In the genomic region with DNA sequence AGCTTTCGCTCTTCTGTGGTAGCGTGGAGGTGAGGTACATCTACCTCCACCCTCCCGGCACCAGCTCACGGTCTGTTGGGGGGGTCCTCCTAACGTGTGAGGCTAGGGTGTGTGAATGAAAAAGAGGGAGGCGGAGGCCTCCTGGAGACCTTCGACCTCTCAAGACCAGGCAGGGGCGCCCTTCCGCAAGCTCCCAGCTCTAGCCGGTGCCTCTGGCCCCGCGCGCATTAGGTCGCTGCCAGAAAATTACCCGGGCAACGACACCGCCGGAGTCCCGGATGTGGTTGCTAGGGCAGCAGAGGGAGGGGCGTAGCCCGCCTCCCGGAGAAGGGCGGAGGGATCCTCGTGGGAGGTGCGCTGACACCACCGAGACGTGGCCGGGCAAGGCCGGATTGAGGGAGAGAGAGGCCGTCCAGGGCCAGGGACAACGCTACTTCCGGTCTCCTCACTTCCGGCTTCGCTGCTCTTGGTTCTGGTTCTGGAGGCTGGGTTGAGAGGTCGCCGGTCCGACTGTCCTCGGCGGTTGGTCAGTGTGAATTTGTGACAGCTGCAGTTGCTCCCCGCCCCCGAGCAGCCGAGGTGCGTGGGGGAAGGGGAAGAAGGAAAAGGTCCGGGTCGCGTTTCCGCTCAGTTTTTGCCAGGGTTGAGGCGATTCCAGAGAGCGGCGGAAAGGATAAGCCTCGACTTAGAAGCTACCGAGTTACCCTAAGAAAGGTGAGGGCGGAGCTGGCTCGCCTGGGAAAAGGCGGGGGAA, we compare ENCODE assay signal across 8 cellular contexts. TPM values are rescaled to one million over a fixed set of nuclear protein-coding genes. Genes with fewer than 3 reads are reported as not detected.
DNase-seq lines count a peak whose midpoint lies in the region; ATAC-seq and TF ChIP-seq lines count a peak whose summit lies in the region.

A gene with protein sequence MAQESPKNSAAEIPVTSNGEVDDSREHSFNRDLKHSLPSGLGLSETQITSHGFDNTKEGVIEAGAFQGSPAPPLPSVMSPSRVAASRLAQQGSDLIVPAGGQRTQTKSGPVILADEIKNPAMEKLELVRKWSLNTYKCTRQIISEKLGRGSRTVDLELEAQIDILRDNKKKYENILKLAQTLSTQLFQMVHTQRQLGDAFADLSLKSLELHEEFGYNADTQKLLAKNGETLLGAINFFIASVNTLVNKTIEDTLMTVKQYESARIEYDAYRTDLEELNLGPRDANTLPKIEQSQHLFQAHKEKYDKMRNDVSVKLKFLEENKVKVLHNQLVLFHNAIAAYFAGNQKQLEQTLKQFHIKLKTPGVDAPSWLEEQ (plus strand): TSS at position 442 of the 754 bp plus-strand sequence. CDS start 49,680 bp downstream, outside the sequence.
A gene (minus strand): TSS at position 218 of the 754 bp plus-strand sequence. CDS start 8,726 bp downstream, outside the sequence.

- WGBS in ovary, 3 donors, result 0 to 1% (median 0%) methylated on average over 44 to 55 of the region's 55 CpGs

- TF ChIP-seq EP300 in ovary (IDR thresholded peaks at IDR 0.05), result peak; percentile 23

- H3K9me3 ChIP-seq in ovary (no peaks in the 10 kb centered on the region), tibial artery (no peaks in the 10 kb centered on the region)

- peak within 1 kb of the TSS; percentile 70 to 81 for H3K27ac ChIP-seq in ovary
- H3K27ac ChIP-seq in tibial artery, result peak within 1 kb of the TSS; percentile 89 to 96

- peaks cover 16% of the 10 kb centered on the region for H3K27me3 Mint-ChIP-seq in activated naive CD8-positive, alpha-beta T cell treated with anti-CD3 and anti-CD28 coated beads for 36 hours

- H3K36me3 ChIP-seq in ovary, result no peaks in the 10 kb centered on the region
- H3K36me3 ChIP-seq in tibial artery, result no peaks in the 10 kb centered on the region

- H3K4me3 Mint-ChIP-seq in activated naive CD8-positive, alpha-beta T cell treated with anti-CD3 and anti-CD28 coated beads for 36 hours, result peak within 1 kb of the TSS; percentile 99

- TF ChIP-seq POLR2A in GM10847 (IDR thresholded peaks at IDR 0.05; ENCODE audit: extremely low read depth, insufficient read length) (peak; percentile 52), ovary (IDR thresholded peaks at IDR 0.05) (peak; percentile 23)

- H3K9me3 Mint-ChIP-seq in activated naive CD8-positive, alpha-beta T cell treated with anti-CD3 and anti-CD28 coated beads for 36 hours, result no peaks in the 10 kb centered on the region

- H3K27ac Mint-ChIP-seq in activated naive CD8-positive, alpha-beta T cell treated with anti-CD3 and anti-CD28 coated beads for 36 hours, result peak within 1 kb of the TSS; percentile 84

- DNase-seq in NCI-H1092 (lab: John Stamatoyannopoulos, UW), result peak; percentile 96
- peak; percentile 96 for DNase-seq in activated naive CD8-positive, alpha-beta T cell treated with anti-CD3 and anti-CD28 coated beads for 36 hours
- DNase-seq in Right ventricle myocardium inferior (ENCODE audit: missing footprints), result peak; percentile 99
- DNase-seq in ovary, result peak; percentile 98 to 99 (median 98)
- DNase-seq in tibial artery, result peak; percentile 97 to 99

- peaks cover 34% of the 10 kb centered on the region for H3K4me1 Mint-ChIP-seq in activated naive CD8-positive, alpha-beta T cell treated with anti-CD3 and anti-CD28 coated beads for 36 hours

- H3K27me3 ChIP-seq in ovary (no peaks in the 10 kb centered on the region), tibial artery (no peaks in the 10 kb centered on the region)

- H3K4me3 ChIP-seq in ovary (peak within 1 kb of the TSS; percentile 74), tibial artery (peak within 1 kb of the TSS; percentile 65 to 79)

- peaks cover 4% of the 10 kb centered on the region for H3K4me1 ChIP-seq in ovary (ENCODE audit: insufficient read depth)
- peaks cover 0 to 46% (median 10%) of the 10 kb centered on the region in 4 donors for H3K4me1 ChIP-seq in tibial artery

- H3K36me3 Mint-ChIP-seq in activated naive CD8-positive, alpha-beta T cell treated with anti-CD3 and anti-CD28 coated beads for 36 hours, result peaks cover 2% of the 10 kb centered on the region

- TF ChIP-seq CTCF in ovary (IDR thresholded peaks at IDR 0.05) (peak in 1 of 3 donors; percentile 12), tibial artery (IDR thresholded peaks at IDR 0.05) (no peak)

- ATAC-seq in HG02610 (IDR thresholded peaks at IDR 0.05; ENCODE audit: unreplicated experiment) (peak; percentile 94), SK-N-SH treated with all-trans-retinoic acid at 6 μM for 48 hours (peak; percentile 94), Right ventricle myocardium inferior (peak; percentile 100)

- intact Hi-C loops in Right ventricle myocardium inferior (cut with DNase I), result no loop called here
- intact Hi-C loops in ovary (cut with DNase I), result no loop called here
- intact Hi-C loops in tibial artery (cut with DNase I; ENCODE audit: low total_unique reads), result loop anchor here (5.0 kb wide), 1 partner anchor 247 kb away; no protein-coding TSS in a partner anchor

TF ChIP-seq in SK-N-SH treated with all-trans-retinoic acid at 6 μM for 48 hours, 23 proteins besides CTCF, POLR2A, EP300 and RAD21:
- TF ChIP-seq BACH2 (CRISPR knock-in tag; IDR thresholded peaks at IDR 0.05; ENCODE audit: borderline replicate concordance) (no peak), RARB (CRISPR knock-in tag; IDR thresholded peaks at IDR 0.05) (no peak), TCF4 (CRISPR knock-in tag; IDR thresholded peaks at IDR 0.05; ENCODE audit: borderline replicate concordance) (no peak), ESRRG (CRISPR knock-in tag; IDR thresholded peaks at IDR 0.05) (no peak), TOX (CRISPR knock-in tag; IDR thresholded peaks at IDR 0.05; ENCODE audit: borderline replicate concordance) (no peak)
- TF ChIP-seq, protein P1, sequence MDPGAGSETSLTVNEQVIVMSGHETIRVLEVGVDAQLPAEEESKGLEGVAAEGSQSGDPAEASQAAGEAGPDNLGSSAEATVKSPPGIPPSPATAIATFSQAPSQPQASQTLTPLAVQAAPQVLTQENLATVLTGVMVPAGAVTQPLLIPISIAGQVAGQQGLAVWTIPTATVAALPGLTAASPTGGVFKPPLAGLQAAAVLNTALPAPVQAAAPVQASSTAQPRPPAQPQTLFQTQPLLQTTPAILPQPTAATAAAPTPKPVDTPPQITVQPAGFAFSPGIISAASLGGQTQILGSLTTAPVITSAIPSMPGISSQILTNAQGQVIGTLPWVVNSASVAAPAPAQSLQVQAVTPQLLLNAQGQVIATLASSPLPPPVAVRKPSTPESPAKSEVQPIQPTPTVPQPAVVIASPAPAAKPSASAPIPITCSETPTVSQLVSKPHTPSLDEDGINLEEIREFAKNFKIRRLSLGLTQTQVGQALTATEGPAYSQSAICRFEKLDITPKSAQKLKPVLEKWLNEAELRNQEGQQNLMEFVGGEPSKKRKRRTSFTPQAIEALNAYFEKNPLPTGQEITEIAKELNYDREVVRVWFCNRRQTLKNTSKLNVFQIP (CRISPR knock-in tag; IDR thresholded peaks at IDR 0.05; ENCODE audit: borderline replicate concordance, low read depth), result no peak

RNA-seq across cellular contexts. Expression of the first gene that starts in this region (rescaled TPM):
- total RNA-seq in activated naive CD8-positive, alpha-beta T cell treated with anti-CD3 and anti-CD28 coated beads for 36 hours, result 10 to 100 TPM; 10.3 to 12.1 TPM
- total RNA-seq in Right ventricle myocardium inferior (13.4 TPM), ovary (10 to 100 TPM; 21.8 to 47.4 (median 31.4) TPM)
- 10 to 100 TPM; 15.6 to 18.7 TPM for polyA plus RNA-seq in ovary

RNA-seq across cellular contexts. Expression of the second gene that starts in this region (rescaled TPM):
- total RNA-seq in activated naive CD8-positive, alpha-beta T cell treated with anti-CD3 and anti-CD28 coated beads for 36 hours, result under 1 TPM; 0.42 to 0.76 TPM
- total RNA-seq in Right ventricle myocardium inferior, result not detected
- 1 to 10 TPM in 2 of 7 donors, under 1 TPM in 5; 0.24 to 1.1 (median 0.59) TPM for total RNA-seq in ovary
- polyA plus RNA-seq in ovary, result under 1 TPM; 0.23 TPM

Comparison
In these comparisons a context has a peak if more than half of its experiments do, and no peak if none do; other contexts are left out.
1. Peak in every context shown above with its lines: DNase-seq, ATAC-seq, H3K4me3 ChIP-seq and H3K27ac ChIP-seq.